1 cellular context compared by ENCODE assay signal in the genomic region with DNA sequence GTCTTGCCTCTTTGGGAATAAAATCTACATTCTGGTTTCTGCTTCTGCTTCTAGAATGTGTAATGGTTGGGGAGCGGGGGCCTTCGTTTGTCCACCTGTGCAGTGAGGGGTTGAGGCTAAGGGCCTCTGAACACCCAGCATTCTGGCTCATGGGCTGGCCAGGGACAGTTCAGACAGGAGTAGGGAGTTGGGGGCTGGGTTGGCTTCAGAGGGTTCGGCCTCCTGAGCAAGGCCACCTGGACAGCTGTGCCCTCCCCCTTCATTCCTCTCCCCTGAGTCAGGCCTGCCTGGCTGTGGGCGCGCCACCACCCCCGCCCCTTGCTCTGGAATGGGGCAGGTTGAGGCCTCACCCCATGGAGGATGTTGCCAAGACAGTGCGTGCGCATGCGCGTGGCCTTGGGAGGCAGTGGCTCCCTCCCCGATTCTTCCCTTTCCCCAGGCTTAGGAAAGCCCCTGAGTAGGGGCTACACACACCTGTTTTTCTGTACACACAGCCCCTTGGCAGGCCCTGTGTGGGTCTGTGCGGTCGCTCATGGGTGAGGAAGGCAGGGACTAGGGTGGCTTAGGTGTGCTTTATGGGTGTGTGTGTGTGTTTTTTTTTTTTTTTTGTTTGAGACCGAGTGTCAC.
TF ChIP-seq lines count a peak whose summit lies in the region.

No MANE protein-coding gene starts in this region.

TF ChIP-seq in GM23338, 12 proteins besides CTCF, POLR2A, EP300 and RAD21 (continued from another document):
- no peak for TF ChIP-seq ZNF462 (CRISPR knock-in tag; IDR thresholded peaks at IDR 0.05)
- no peak for TF ChIP-seq STAT1 (IDR thresholded peaks at IDR 0.05; ENCODE audit: unreplicated experiment)
- TF ChIP-seq ZNF114 (CRISPR knock-in tag; IDR thresholded peaks at IDR 0.05) = no peak
- TF ChIP-seq EZH2phosphoT487 (IDR thresholded peaks at IDR 0.05; ENCODE audit: unreplicated experiment) = no peak
- no peak for TF ChIP-seq REST (IDR thresholded peaks at IDR 0.05; ENCODE audit: unreplicated experiment)
- TF ChIP-seq, protein P1, sequence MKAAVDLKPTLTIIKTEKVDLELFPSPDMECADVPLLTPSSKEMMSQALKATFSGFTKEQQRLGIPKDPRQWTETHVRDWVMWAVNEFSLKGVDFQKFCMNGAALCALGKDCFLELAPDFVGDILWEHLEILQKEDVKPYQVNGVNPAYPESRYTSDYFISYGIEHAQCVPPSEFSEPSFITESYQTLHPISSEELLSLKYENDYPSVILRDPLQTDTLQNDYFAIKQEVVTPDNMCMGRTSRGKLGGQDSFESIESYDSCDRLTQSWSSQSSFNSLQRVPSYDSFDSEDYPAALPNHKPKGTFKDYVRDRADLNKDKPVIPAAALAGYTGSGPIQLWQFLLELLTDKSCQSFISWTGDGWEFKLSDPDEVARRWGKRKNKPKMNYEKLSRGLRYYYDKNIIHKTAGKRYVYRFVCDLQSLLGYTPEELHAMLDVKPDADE (IDR thresholded peaks at IDR 0.05) = no peak
- TF ChIP-seq EZH2 (IDR thresholded peaks at IDR 0.05; ENCODE audit: low read depth, unreplicated experiment) = no peak
